8 cellular contexts compared by ENCODE assay signal in genomic region chr20:50113420-50114224, GRCh38. TPM values are rescaled to one million over a fixed set of nuclear protein-coding genes. Genes with fewer than 3 reads are reported as not detected.
DNase-seq lines count a peak whose midpoint lies in the region; ATAC-seq, FAIRE-seq and TF ChIP-seq lines count a peak whose summit lies in the region.

No MANE protein-coding gene starts in this region.

- H3K4me2 ChIP-seq in A549 = peak overlapping the region; percentile 74

- peaks cover 55% of the 10 kb centered on the region for H3K4me1 Mint-ChIP-seq in MCF 10A (ENCODE audit: insufficient read depth, unreplicated experiment)
- H3K4me1 Mint-ChIP-seq in mesothelial cell of epicardium = peaks cover 62% of the 10 kb centered on the region

- H3K4me3 ChIP-seq in A549 = peak overlapping the region; percentile 76
- peak overlapping the region; percentile 93 for H3K4me3 ChIP-seq in HUES48 (ENCODE audit: low read depth, low read length)

- no peak for FAIRE-seq in A549 (lab: Jason Lieb, UNC)

- no peak for TF ChIP-seq RAD21 in A549 (conservative IDR thresholded peaks at IDR 0.05 in 1 of 2, IDR thresholded peaks at IDR 0.05 in 1 of 2)

- peak overlapping the region; percentile 79 for H3K27ac Mint-ChIP-seq in MCF 10A (ENCODE audit: low read depth, unreplicated experiment)
- H3K27ac Mint-ChIP-seq in mesothelial cell of epicardium = peak overlapping the region; percentile 97

- H3K4me1 ChIP-seq in A549 (peaks cover 53% of the 10 kb centered on the region), HUES48 (ENCODE audit: control insufficient read depth, insufficient read depth, low read length) (peaks cover 17% of the 10 kb centered on the region; the same call in 1 of the 2 replicates)

- POLR2A ChIA-PET in A549 (lab: Yijun Ruan, JAX) (interaction anchor here (1.1 to 1.4 kb wide), 2 partner anchors 41 to 52 kb away, joined by 4 to 5 read pairs; no protein-coding TSS in a partner anchor), MCF 10A (lab: Yijun Ruan, JAX) (interaction anchor here (0.6 to 12.6 kb wide), 24 partner anchors 8 to 845 kb away, joined by 3 to 386 read pairs (median 5); partner anchors contain the start of genes DPM1, MOCS3, PEDS1 and RNF114)

- DNase-seq in A549 (ENCODE audit: low read depth in 1 of 2, low spot score in 1 of 2) = no peak
- DNase-seq in MCF 10A (ENCODE audit: unreplicated experiment) = no peak
- no peak for DNase-seq in mesothelial cell of epicardium (ENCODE audit: low spot score in 2 of 2, unreplicated experiment in 2 of 2)
- no peak for DNase-seq in left colon
- no peak for DNase-seq in NCI-H748 (lab: John Stamatoyannopoulos, UW; ENCODE audit: unreplicated experiment)
- DNase-seq in ecto neural progenitor cell (ENCODE audit: low spot score) = no peak

- H3K27me3 Mint-ChIP-seq in MCF 10A (ENCODE audit: insufficient read depth, unreplicated experiment) = no peaks in the 10 kb centered on the region
- H3K27me3 Mint-ChIP-seq in mesothelial cell of epicardium (ENCODE audit: low read depth) = no peaks in the 10 kb centered on the region

- intact Hi-C loops in MCF 10A (cut with micrococcal nuclease) = no loop called here
- intact Hi-C loops in left colon (cut with DNase I, micrococcal nuclease) = no loop called here

- no peaks in the 10 kb centered on the region for H3K9me3 ChIP-seq in A549
- H3K9me3 ChIP-seq in HUES48 (ENCODE audit: control insufficient read depth, insufficient read depth, low read length) = no peaks in the 10 kb centered on the region

- H3K4me3 Mint-ChIP-seq in MCF 10A (ENCODE audit: unreplicated experiment) = peak overlapping the region; percentile 83
- peak overlapping the region; percentile 95 for H3K4me3 Mint-ChIP-seq in mesothelial cell of epicardium

- CTCF ChIA-PET in A549 (lab: Yijun Ruan, JAX) (interaction anchor here (0.6 to 31.2 kb wide), 12 partner anchors 12 to 545 kb away, joined by 3 to 1085 read pairs (median 4); partner anchors contain the start of gene CEBPB), MCF 10A (lab: Yijun Ruan, JAX) (interaction anchor here (0.6 to 20.7 kb wide), 15 partner anchors 8 to 948 kb away, joined by 3 to 696 read pairs (median 4); partner anchors contain the start of gene PEDS1)

- TF ChIP-seq EP300 in A549 (IDR thresholded peaks at IDR 0.05) = no peak

- H3K27ac ChIP-seq in A549 = peak overlapping the region; percentile 93 to 94
- peak overlapping the region; percentile 96 for H3K27ac ChIP-seq in HUES48 (ENCODE audit: low read depth, low read length)

- peak overlapping the region; percentile 87 for H3K9ac ChIP-seq in HUES48 (ENCODE audit: low read depth, low read length)

- TF ChIP-seq POLR2A in A549 (IDR thresholded peaks at IDR 0.05; ENCODE audit: low read length) = no peak

- ATAC-seq in A549 = no peak
- no peak for ATAC-seq in HG02642 (IDR thresholded peaks at IDR 0.05; ENCODE audit: poor library complexity, unreplicated experiment)
- ATAC-seq in left colon = no peak

- H3K27me3 ChIP-seq in HUES48 (ENCODE audit: control insufficient read depth, insufficient read depth, low read length) = no peaks in the 10 kb centered on the region

- BruUV-seq in MCF 10A (replicated peaks; lab: Mats Ljungman, UMichigan) = TSS peak; percentile 64

- peaks cover 8% of the 10 kb centered on the region; the same call in 1 of the 2 replicates for H3K36me3 ChIP-seq in HUES48 (ENCODE audit: control insufficient read depth, insufficient read depth, low read length)

- 13% methylated on average over 11 of the region's 11 CpGs for WGBS in A549 (ENCODE audit: missing lambda C conversion rate)

- no peaks in the 10 kb centered on the region for H3K9me3 Mint-ChIP-seq in MCF 10A (ENCODE audit: unreplicated experiment)
- no peaks in the 10 kb centered on the region for H3K9me3 Mint-ChIP-seq in mesothelial cell of epicardium

- H3K36me3 Mint-ChIP-seq in MCF 10A (ENCODE audit: insufficient read depth, unreplicated experiment) (peaks cover 3% of the 10 kb centered on the region), mesothelial cell of epicardium (no peaks in the 10 kb centered on the region)

- TF ChIP-seq CTCF in A549 (IDR thresholded peaks at IDR 0.05) (no peak), MCF 10A (IDR thresholded peaks at IDR 0.05; ENCODE audit: unreplicated experiment) (no peak), mesothelial cell of epicardium (IDR thresholded peaks at IDR 0.05; ENCODE audit: unreplicated experiment) (no peak)

TF ChIP-seq in A549, 52 proteins besides CTCF, POLR2A, EP300 and RAD21:
- TF ChIP-seq SMC3 (IDR thresholded peaks at IDR 0.05) = no peak
- TF ChIP-seq GATA3 (IDR thresholded peaks at IDR 0.05; ENCODE audit: borderline replicate concordance) = no peak
- no peak for TF ChIP-seq RFX5 (IDR thresholded peaks at IDR 0.05)
- no peak for TF ChIP-seq E2F6 (IDR thresholded peaks at IDR 0.05; ENCODE audit: borderline replicate concordance, low read depth)
TF ChIP-seq in A549: peak in this region for 0.

RNA-seq across cellular contexts. Expression of gene UBE2V1, which starts 0.7 kb away (rescaled TPM):
- polyA plus RNA-seq in A549 (2011; rRNA removed) (114 and 141 TPM in 2 replicates), A549 (2017; fragmentation: RNase III; extraction: RNeasy Plus Mini Kit Qiagen cat#74134 plus additional on column Dnase treatment) (129 to 143 TPM (median 130 TPM) in 3 replicates)
- polyA plus RNA-seq in A549 (2012; cell fraction: cytosol; rRNA removed) = 71.2 and 72.5 TPM in 2 replicates
- polyA plus RNA-seq in A549 (2012; cell fraction: nucleus; rRNA removed) = 26.1 and 63.7 TPM in 2 replicates
- 62.8 and 69.9 TPM in 2 replicates for polyA minus RNA-seq in A549 (2011; rRNA and poly(A)+ RNA removed)
- total RNA-seq in MCF 10A (2022) (99.5 and 110 TPM in 2 replicates), mesothelial cell of epicardium (134 to 139 TPM (median 138 TPM) in 3 replicates), left colon (100 to 1,000 TPM in 1 of 2 donors, 10 to 100 TPM in 1; 70.8 to 106 TPM)

RNA-seq across cellular contexts. Expression of gene PEDS1, which starts 39.9 kb away (rescaled TPM):
- polyA plus RNA-seq in A549 (2011; rRNA removed) = 24.5 and 33.5 TPM in 2 replicates
- polyA plus RNA-seq in A549 (2012; cell fraction: cytosol; rRNA removed) = 42.2 and 62.3 TPM in 2 replicates
- 37.3 and 53.0 TPM in 2 replicates for polyA plus RNA-seq in A549 (2012; cell fraction: nucleus; rRNA removed)
- polyA plus RNA-seq in A549 (2017; fragmentation: RNase III; extraction: RNeasy Plus Mini Kit Qiagen cat#74134 plus additional on column Dnase treatment) = 23.1 to 26.5 TPM (median 25.8 TPM) in 3 replicates
- 59.2 and 69.8 TPM in 2 replicates for polyA minus RNA-seq in A549 (2011; rRNA and poly(A)+ RNA removed)
- total RNA-seq in MCF 10A (2022) = 26.0 and 30.5 TPM in 2 replicates
- 30.3 to 32.3 TPM (median 30.3 TPM) in 3 replicates for total RNA-seq in mesothelial cell of epicardium
- total RNA-seq in left colon = 10 to 100 TPM; 21.4 to 29.6 TPM
